ENCODE assay signal across 28 cellular contexts in genomic region chr7:104572554-104572953, GRCh38.
"Had no signal": no experiment of that assay in that cellular context is flagged by ENCODE, and none has a peak within 500 bp of the region (broad histone marks: within the 10 kb centered on the region; RNA-seq: fewer than 3 reads in every experiment).

No MANE protein-coding gene starts in this region.

- H3K27ac ChIP-seq: coronary artery, dorsolateral prefrontal cortex, epithelial cell of prostate, esophagus squamous epithelium, gastrocnemius medialis, heart right ventricle, left lung, lower lobe of right lung had no signal

- H3K36me3 ChIP-seq: esophagus squamous epithelium, gastrocnemius medialis, heart right ventricle, left lung, lower lobe of right lung had no signal

- DNase-seq: dermis blood vessel endothelial cell; dorsolateral prefrontal cortex; effector CD8-positive, alpha-beta T cell; effector memory CD8-positive, alpha-beta T cell; endodermal cell; erythroblast; esophagus squamous epithelium; foreskin fibroblast; foreskin melanocyte; gastrocnemius medialis; glutamatergic neuron; head of caudate nucleus; heart right ventricle; hippocampal formation; left cardiac atrium; left lung; left ventricle myocardium superior; lower lobe of right lung; mesenchymal stem cell; mucosa of descending colon; naive B cell; naive thymus-derived CD8-positive, alpha-beta T cell had no signal

- H3K4me3 ChIP-seq: coronary artery, dorsolateral prefrontal cortex, esophagus squamous epithelium, gastrocnemius medialis, heart right ventricle, left lung, lower lobe of right lung, mucosa of descending colon had no signal

- ATAC-seq: effector memory CD8-positive, alpha-beta T cell; esophagus mucosa; gastrocnemius medialis; heart right ventricle; left cardiac atrium; left lung; left ventricle myocardium superior; lower lobe of right lung; mucosa of descending colon; naive thymus-derived CD8-positive, alpha-beta T cell had no signal

- H3K4me1 ChIP-seq: esophagus squamous epithelium, gastrocnemius medialis, heart right ventricle, left lung, lower lobe of right lung had no signal

- H3K27me3 ChIP-seq: esophagus squamous epithelium, gastrocnemius medialis, left lung had no signal

- FAIRE-seq: endometrium, islet of Langerhans, keratinocyte had no signal

- H3K9me3 ChIP-seq: esophagus squamous epithelium, gastrocnemius medialis, heart right ventricle, left lung, lower lobe of right lung, mucosa of descending colon had no signal
